ENCODE assay signal across 8 cellular contexts in the genomic region with DNA sequence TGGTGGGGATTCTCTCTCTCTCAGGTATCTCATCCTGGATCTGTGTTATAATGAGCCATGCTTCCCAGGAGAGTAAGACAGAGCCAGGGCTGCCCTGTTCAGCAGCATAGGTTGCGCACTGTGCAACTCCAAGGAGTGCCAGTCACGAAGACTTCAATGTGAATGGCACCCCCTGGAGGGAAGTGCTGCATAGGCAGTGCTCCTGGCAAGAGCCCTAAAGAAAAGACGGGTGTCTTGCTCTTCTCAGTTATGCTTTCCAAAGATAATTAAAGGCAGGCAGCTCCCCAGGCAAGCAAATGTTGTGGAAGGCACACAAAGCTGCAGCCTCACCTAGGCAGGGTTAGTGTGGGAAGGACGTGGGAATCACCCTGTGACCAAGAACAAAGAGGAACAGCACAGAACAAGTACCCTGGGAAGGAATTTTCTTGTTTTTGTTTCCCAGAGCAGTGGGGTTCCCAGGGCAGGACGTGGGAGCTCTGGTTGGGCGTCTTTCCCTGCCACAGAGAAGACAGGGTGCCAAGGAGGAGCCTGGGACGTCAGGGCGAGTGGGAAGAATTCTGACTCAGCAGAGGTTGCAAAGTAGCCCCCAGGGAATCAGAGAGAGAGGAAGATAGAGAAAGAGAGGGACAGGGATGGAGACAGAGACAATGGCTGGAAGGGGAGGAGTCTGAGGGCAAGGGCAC.
A peak's percentile ranks its signal among the peaks of the same experiment; 100 is the strongest.
DNase-seq lines count a peak whose midpoint lies in the region; ATAC-seq and TF ChIP-seq lines count a peak whose summit lies in the region.

No MANE protein-coding gene starts in this region.

- H3K27ac ChIP-seq in PC-3 (ENCODE audit: low read length): no peak overlapping the region

- no peaks in the 10 kb centered on the region for H3K4me1 ChIP-seq in PC-3 (ENCODE audit: insufficient read depth, low read length)

- H3K4me3 ChIP-seq in PC-3 (ENCODE audit: low read length): no peak overlapping the region

- H3F3A ChIP-seq in PC-3 (ENCODE audit: low read length, unreplicated experiment): no peaks in the 10 kb centered on the region

- intact Hi-C loops in PC-3 (cut with micrococcal nuclease): loop anchor here (1.0 kb wide), 2 partner anchors 80 to 190 kb away; no protein-coding TSS in a partner anchor

- no peaks in the 10 kb centered on the region for H3K9me3 Mint-ChIP-seq in endothelial cell (ENCODE audit: unreplicated experiment)

- H3K27me3 Mint-ChIP-seq in endothelial cell (ENCODE audit: unreplicated experiment): peaks cover 4% of the 10 kb centered on the region

- H3K4me2 ChIP-seq in PC-3 (ENCODE audit: low read length): no peak overlapping the region

- TF ChIP-seq CTCF in PC-3 (conservative IDR thresholded peaks at IDR 0.05; ENCODE audit: low read depth, low read length) (peak; percentile 88), endothelial cell (IDR thresholded peaks at IDR 0.05; ENCODE audit: unreplicated experiment) (no peak)

- CTCF ChIA-PET in PC-3 (lab: Charles Lee): no interaction called here

- H3K36me3 Mint-ChIP-seq in endothelial cell (ENCODE audit: low read depth, unreplicated experiment): peaks cover 5% of the 10 kb centered on the region

- POLR2A ChIA-PET in PC-3 (lab: Charles Lee; ENCODE audit: unreplicated experiment): no interaction called here

- no peaks in the 10 kb centered on the region for H3K79me2 ChIP-seq in PC-3 (ENCODE audit: low read length)

- peaks cover 86% of the 10 kb centered on the region for H3K27me3 ChIP-seq in PC-3 (ENCODE audit: low read length)

- ATAC-seq in PC-3: peak; percentile 92
- ATAC-seq in GM18868 (IDR thresholded peaks at IDR 0.05; ENCODE audit: unreplicated experiment): no peak
- no peak for ATAC-seq in HG03097 (IDR thresholded peaks at IDR 0.05; ENCODE audit: low FRiP score, unreplicated experiment)

- no peaks in the 10 kb centered on the region for H3K9me3 ChIP-seq in PC-3 (ENCODE audit: low read length)

- H3K27ac Mint-ChIP-seq in endothelial cell (ENCODE audit: unreplicated experiment): peak overlapping the region; percentile 74

- no peaks in the 10 kb centered on the region for H3K36me3 ChIP-seq in PC-3 (ENCODE audit: low read depth, low read length)

- H2AFZ ChIP-seq in PC-3 (ENCODE audit: low read length): no peak overlapping the region

- DNase-seq in activated effector memory CD4-positive, alpha-beta T cell treated with anti-CD3 and anti-CD28 coated beads, Interleukin-2, amount 50 U/mL, for 16 hours: peak; percentile 67
- DNase-seq in activated effector memory CD4-positive, alpha-beta T cell treated with Interleukin-2 at 50 U/mL for 16 hours: no peak
- DNase-seq in PC-3 (peak; percentile 79), endothelial cell (ENCODE audit: low spot score) (no peak), NCI-H187 (lab: John Stamatoyannopoulos, UW) (no peak)
- peak; percentile 48 for DNase-seq in stimulated activated CD4-positive, alpha-beta T cell treated with anti-CD3 and anti-CD28 coated beads, Interleukin-4, amount 100 ng/mL, for 24 hours

- no peak overlapping the region for H3K9ac ChIP-seq in PC-3 (ENCODE audit: low read length)

- no peaks in the 10 kb centered on the region for H3K9me2 ChIP-seq in PC-3 (replicated peaks; ENCODE audit: low read length)

- no TSS peak for BruUV-seq in PC-3 (replicated peaks; lab: Mats Ljungman, UMichigan)

- H3K4me1 Mint-ChIP-seq in endothelial cell (ENCODE audit: unreplicated experiment): peaks cover 5% of the 10 kb centered on the region

- H3K4me3 Mint-ChIP-seq in endothelial cell (ENCODE audit: unreplicated experiment): no peak overlapping the region

- no peaks in the 10 kb centered on the region for H4K20me1 ChIP-seq in PC-3 (ENCODE audit: low read length)

Comparison
In these comparisons a context has a peak if more than half of its experiments do, and no peak if none do; other contexts are left out.
1. DNase-seq: peak in activated effector memory CD4-positive, alpha-beta T cell treated with anti-CD3 and anti-CD28 coated beads, Interleukin-2, amount 50 U/mL, for 16 hours (single experiment), PC-3 (single experiment) and stimulated activated CD4-positive, alpha-beta T cell treated with anti-CD3 and anti-CD28 coated beads, Interleukin-4, amount 100 ng/mL, for 24 hours (single experiment); none in activated effector memory CD4-positive, alpha-beta T cell treated with Interleukin-2 at 50 U/mL for 16 hours (single experiment), endothelial cell (single experiment) and NCI-H187 (0 of 2).